In genomic region chr12:82954064-82954463, GRCh38 we compare ENCODE assay signal across 16 cellular contexts.
DNase-seq lines count a peak whose midpoint lies in the region; ATAC-seq and TF ChIP-seq lines count a peak whose summit lies in the region.
"Had no signal": no experiment of that assay in that cellular context is flagged by ENCODE, and none has a peak within 500 bp of the region (broad histone marks: within the 10 kb centered on the region; RNA-seq: fewer than 3 reads in every experiment).

No MANE protein-coding gene starts in this region.

- DNase-seq in GM23338 (ENCODE audit: low spot score) (peak; percentile 14), left lung (no peak), nephron progenitor cell (no peak), upper lobe of right lung (no peak), HuH-7 (ENCODE audit: low spot score) (no peak), GM03348 (ENCODE audit: low spot score) (no peak), coronary artery (ENCODE audit: low spot score) (no peak)
- DNase-seq: C1 segment of cervical spinal cord; CD4-positive, alpha-beta memory T cell; COR-L47; DMS153; DND-41; GOT3; H7; HCEC 1CT had no signal

- no peaks in the 10 kb centered on the region for H3K9me3 ChIP-seq in left lung
- no peaks in the 10 kb centered on the region for H3K9me3 ChIP-seq in upper lobe of right lung

- no peaks in the 10 kb centered on the region for H3K36me3 ChIP-seq in GM23338 (ENCODE audit: insufficient read depth)
- no peaks in the 10 kb centered on the region for H3K36me3 ChIP-seq in left lung
- H3K36me3 ChIP-seq in upper lobe of right lung = no peaks in the 10 kb centered on the region

- H3K79me2 ChIP-seq in GM23338 (replicated peaks; ENCODE audit: insufficient read depth) = no peaks in the 10 kb centered on the region

- H3K4me3 ChIP-seq in GM23338 (no peak overlapping the region), left lung (no peak overlapping the region), upper lobe of right lung (no peak overlapping the region), coronary artery (no peak overlapping the region)
- H3K4me3 ChIP-seq: GM12878 had no signal

- H3K4me2 ChIP-seq in GM23338 = no peak overlapping the region

- H3K36me3 Mint-ChIP-seq in GM23338 (ENCODE audit: low read depth) = no peaks in the 10 kb centered on the region
- H3K36me3 Mint-ChIP-seq in nephron progenitor cell (ENCODE audit: low read depth) = no peaks in the 10 kb centered on the region
- H3K36me3 Mint-ChIP-seq: CD4-positive, alpha-beta memory T cell had no signal

- ATAC-seq in GM23338 = no peak
- ATAC-seq in left lung = peak; percentile 33
- peak; percentile 53 for ATAC-seq in upper lobe of right lung
- ATAC-seq: GM12878 had no signal

- H3K4me3 Mint-ChIP-seq in GM23338 = no peak overlapping the region
- H3K4me3 Mint-ChIP-seq in nephron progenitor cell = no peak overlapping the region
- H3K4me3 Mint-ChIP-seq: CD4-positive, alpha-beta memory T cell had no signal

- intact Hi-C loops in left lung (cut with DNase I) (no loop called here), upper lobe of right lung (cut with DNase I) (no loop called here)

- H3K27ac ChIP-seq in GM23338 (ENCODE audit: low read depth) = no peak overlapping the region
- H3K27ac ChIP-seq in left lung = no peak overlapping the region
- H3K27ac ChIP-seq in upper lobe of right lung = no peak overlapping the region
- H3K27ac ChIP-seq in coronary artery = no peak overlapping the region

- H3K27ac Mint-ChIP-seq in GM23338 (no peak overlapping the region), nephron progenitor cell (peak overlapping the region; percentile 29)
- H3K27ac Mint-ChIP-seq: CD4-positive, alpha-beta memory T cell had no signal

- H3K9me3 Mint-ChIP-seq in GM23338 (no peaks in the 10 kb centered on the region), nephron progenitor cell (no peaks in the 10 kb centered on the region)

- no peaks in the 10 kb centered on the region for H4K20me1 ChIP-seq in GM23338 (replicated peaks; ENCODE audit: insufficient read depth)

- TF ChIP-seq CTCF in GM23338 (conservative IDR thresholded peaks at IDR 0.05; ENCODE audit: low read depth in 2 of 2) (no peak), left lung (IDR thresholded peaks at IDR 0.05) (no peak), nephron progenitor cell (IDR thresholded peaks at IDR 0.05) (no peak), upper lobe of right lung (IDR thresholded peaks at IDR 0.05) (no peak), coronary artery (IDR thresholded peaks at IDR 0.05) (no peak)

- H3K27me3 Mint-ChIP-seq in GM23338 (ENCODE audit: insufficient read depth, low read depth, poor library complexity) (no peaks in the 10 kb centered on the region), nephron progenitor cell (ENCODE audit: low read depth, poor library complexity) (no peaks in the 10 kb centered on the region)

- no peaks in the 10 kb centered on the region for H3F3A ChIP-seq in GM23338 (replicated peaks; ENCODE audit: low read depth)

- H3K9me2 ChIP-seq in GM23338 (ENCODE audit: insufficient read depth) = no peaks in the 10 kb centered on the region

- H2AFZ ChIP-seq in GM23338 = no peak overlapping the region

- H3K4me1 ChIP-seq in GM23338 (ENCODE audit: insufficient read depth) (no peaks in the 10 kb centered on the region), left lung (no peaks in the 10 kb centered on the region), upper lobe of right lung (no peaks in the 10 kb centered on the region)

- no peaks in the 10 kb centered on the region for H3K27me3 ChIP-seq in GM23338 (ENCODE audit: insufficient read depth)
- H3K27me3 ChIP-seq in left lung = no peaks in the 10 kb centered on the region
- H3K27me3 ChIP-seq in upper lobe of right lung = no peaks in the 10 kb centered on the region

- H3K4me1 Mint-ChIP-seq in GM23338 (0 out of 3 replicates have a peak, but pooled peaks cover 5% of the 10 kb centered on the region), nephron progenitor cell (peaks cover 24% of the 10 kb centered on the region)

TF ChIP-seq in GM23338, 12 proteins besides CTCF, POLR2A, EP300 and RAD21:
- no peak for TF ChIP-seq POLR2AphosphoS5 (IDR thresholded peaks at IDR 0.05; ENCODE audit: low read depth)
- no peak for TF ChIP-seq ETS1 (IDR thresholded peaks at IDR 0.05)
- no peak for TF ChIP-seq JUNB (IDR thresholded peaks at IDR 0.05; ENCODE audit: unreplicated experiment)
- no peak for TF ChIP-seq EZH2phosphoT487 (IDR thresholded peaks at IDR 0.05; ENCODE audit: unreplicated experiment)
- no peak for TF ChIP-seq NANOG (IDR thresholded peaks at IDR 0.05; ENCODE audit: borderline replicate concordance)
- TF ChIP-seq, protein P1, sequence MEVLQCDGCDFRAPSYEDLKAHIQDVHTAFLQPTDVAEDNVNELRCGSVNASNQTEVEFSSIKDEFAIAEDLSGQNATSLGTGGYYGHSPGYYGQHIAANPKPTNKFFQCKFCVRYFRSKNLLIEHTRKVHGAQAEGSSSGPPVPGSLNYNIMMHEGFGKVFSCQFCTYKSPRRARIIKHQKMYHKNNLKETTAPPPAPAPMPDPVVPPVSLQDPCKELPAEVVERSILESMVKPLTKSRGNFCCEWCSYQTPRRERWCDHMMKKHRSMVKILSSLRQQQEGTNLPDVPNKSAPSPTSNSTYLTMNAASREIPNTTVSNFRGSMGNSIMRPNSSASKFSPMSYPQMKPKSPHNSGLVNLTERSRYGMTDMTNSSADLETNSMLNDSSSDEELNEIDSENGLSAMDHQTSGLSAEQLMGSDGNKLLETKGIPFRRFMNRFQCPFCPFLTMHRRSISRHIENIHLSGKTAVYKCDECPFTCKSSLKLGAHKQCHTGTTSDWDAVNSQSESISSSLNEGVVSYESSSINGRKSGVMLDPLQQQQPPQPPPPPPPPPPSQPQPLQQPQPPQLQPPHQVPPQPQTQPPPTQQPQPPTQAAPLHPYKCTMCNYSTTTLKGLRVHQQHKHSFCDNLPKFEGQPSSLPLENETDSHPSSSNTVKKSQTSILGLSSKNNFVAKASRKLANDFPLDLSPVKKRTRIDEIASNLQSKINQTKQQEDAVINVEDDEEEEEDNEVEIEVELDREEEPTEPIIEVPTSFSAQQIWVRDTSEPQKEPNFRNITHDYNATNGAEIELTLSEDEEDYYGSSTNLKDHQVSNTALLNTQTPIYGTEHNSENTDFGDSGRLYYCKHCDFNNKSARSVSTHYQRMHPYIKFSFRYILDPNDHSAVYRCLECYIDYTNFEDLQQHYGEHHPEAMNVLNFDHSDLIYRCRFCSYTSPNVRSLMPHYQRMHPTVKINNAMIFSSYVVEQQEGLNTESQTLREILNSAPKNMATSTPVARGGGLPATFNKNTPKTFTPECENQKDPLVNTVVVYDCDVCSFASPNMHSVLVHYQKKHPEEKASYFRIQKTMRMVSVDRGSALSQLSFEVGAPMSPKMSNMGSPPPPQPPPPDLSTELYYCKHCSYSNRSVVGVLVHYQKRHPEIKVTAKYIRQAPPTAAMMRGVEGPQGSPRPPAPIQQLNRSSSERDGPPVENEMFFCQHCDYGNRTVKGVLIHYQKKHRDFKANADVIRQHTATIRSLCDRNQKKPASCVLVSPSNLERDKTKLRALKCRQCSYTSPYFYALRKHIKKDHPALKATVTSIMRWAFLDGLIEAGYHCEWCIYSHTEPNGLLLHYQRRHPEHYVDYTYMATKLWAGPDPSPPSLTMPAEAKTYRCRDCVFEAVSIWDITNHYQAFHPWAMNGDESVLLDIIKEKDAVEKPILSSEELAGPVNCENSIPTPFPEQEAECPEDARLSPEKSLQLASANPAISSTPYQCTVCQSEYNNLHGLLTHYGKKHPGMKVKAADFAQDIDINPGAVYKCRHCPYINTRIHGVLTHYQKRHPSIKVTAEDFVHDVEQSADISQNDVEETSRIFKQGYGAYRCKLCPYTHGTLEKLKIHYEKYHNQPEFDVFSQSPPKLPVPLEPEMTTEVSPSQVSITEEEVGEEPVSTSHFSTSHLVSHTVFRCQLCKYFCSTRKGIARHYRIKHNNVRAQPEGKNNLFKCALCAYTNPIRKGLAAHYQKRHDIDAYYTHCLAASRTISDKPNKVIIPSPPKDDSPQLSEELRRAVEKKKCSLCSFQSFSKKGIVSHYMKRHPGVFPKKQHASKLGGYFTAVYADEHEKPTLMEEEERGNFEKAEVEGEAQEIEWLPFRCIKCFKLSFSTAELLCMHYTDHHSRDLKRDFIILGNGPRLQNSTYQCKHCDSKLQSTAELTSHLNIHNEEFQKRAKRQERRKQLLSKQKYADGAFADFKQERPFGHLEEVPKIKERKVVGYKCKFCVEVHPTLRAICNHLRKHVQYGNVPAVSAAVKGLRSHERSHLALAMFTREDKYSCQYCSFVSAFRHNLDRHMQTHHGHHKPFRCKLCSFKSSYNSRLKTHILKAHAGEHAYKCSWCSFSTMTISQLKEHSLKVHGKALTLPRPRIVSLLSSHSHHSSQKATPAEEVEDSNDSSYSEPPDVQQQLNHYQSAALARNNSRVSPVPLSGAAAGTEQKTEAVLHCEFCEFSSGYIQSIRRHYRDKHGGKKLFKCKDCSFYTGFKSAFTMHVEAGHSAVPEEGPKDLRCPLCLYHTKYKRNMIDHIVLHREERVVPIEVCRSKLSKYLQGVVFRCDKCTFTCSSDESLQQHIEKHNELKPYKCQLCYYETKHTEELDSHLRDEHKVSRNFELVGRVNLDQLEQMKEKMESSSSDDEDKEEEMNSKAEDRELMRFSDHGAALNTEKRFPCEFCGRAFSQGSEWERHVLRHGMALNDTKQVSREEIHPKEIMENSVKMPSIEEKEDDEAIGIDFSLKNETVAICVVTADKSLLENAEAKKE (CRISPR knock-in tag; IDR thresholded peaks at IDR 0.05) = no peak
- no peak for TF ChIP-seq ZNF114 (CRISPR knock-in tag; IDR thresholded peaks at IDR 0.05)
- TF ChIP-seq EZH2 (IDR thresholded peaks at IDR 0.05; ENCODE audit: low read depth, unreplicated experiment) = no peak
